In genomic region chr4:36439556-36439955, GRCh38 we compare ENCODE assay signal across 1 cellular context.
TF ChIP-seq lines count a peak whose summit lies in the region.

No MANE protein-coding gene starts in this region.

TF ChIP-seq in WTC11, 78 proteins besides CTCF, POLR2A, EP300 and RAD21 (continued from another document):
- TF ChIP-seq, protein P1, sequence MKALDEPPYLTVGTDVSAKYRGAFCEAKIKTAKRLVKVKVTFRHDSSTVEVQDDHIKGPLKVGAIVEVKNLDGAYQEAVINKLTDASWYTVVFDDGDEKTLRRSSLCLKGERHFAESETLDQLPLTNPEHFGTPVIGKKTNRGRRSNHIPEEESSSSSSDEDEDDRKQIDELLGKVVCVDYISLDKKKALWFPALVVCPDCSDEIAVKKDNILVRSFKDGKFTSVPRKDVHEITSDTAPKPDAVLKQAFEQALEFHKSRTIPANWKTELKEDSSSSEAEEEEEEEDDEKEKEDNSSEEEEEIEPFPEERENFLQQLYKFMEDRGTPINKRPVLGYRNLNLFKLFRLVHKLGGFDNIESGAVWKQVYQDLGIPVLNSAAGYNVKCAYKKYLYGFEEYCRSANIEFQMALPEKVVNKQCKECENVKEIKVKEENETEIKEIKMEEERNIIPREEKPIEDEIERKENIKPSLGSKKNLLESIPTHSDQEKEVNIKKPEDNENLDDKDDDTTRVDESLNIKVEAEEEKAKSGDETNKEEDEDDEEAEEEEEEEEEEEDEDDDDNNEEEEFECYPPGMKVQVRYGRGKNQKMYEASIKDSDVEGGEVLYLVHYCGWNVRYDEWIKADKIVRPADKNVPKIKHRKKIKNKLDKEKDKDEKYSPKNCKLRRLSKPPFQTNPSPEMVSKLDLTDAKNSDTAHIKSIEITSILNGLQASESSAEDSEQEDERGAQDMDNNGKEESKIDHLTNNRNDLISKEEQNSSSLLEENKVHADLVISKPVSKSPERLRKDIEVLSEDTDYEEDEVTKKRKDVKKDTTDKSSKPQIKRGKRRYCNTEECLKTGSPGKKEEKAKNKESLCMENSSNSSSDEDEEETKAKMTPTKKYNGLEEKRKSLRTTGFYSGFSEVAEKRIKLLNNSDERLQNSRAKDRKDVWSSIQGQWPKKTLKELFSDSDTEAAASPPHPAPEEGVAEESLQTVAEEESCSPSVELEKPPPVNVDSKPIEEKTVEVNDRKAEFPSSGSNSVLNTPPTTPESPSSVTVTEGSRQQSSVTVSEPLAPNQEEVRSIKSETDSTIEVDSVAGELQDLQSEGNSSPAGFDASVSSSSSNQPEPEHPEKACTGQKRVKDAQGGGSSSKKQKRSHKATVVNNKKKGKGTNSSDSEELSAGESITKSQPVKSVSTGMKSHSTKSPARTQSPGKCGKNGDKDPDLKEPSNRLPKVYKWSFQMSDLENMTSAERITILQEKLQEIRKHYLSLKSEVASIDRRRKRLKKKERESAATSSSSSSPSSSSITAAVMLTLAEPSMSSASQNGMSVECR (CRISPR knock-in tag; IDR thresholded peaks at IDR 0.05; ENCODE audit: borderline replicate concordance), result no peak
- no peak for TF ChIP-seq AFF4 (CRISPR knock-in tag; IDR thresholded peaks at IDR 0.05; ENCODE audit: borderline replicate concordance)
- TF ChIP-seq, protein P2, sequence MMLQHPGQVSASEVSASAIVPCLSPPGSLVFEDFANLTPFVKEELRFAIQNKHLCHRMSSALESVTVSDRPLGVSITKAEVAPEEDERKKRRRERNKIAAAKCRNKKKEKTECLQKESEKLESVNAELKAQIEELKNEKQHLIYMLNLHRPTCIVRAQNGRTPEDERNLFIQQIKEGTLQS (CRISPR knock-in tag; conservative IDR thresholded peaks at IDR 0.05), result no peak
